Comparison of ENCODE assay signal across 31 cellular contexts in the genomic region with DNA sequence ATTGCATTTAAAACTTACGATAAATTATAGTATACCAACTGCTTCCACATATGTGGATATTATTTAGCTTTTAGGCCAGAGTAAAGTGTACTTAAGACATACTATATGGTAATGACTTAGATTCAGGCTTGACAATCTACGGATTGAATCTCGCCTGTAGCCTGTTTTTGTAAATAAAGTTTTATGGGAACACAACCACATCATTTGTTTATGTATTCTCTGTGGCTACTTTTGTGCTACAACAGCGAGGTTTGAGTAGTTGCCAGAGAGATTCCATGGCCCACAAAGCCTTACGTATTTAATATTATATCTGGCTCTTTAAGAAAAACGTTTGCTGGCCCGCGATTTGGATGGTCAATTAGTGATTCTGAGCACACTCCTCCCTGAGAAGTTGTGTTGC. TPM values are rescaled to one million over a fixed set of nuclear protein-coding genes. Genes with fewer than 3 reads are reported as not detected.
"Had no signal": no experiment of that assay in that cellular context is flagged by ENCODE, and none has a peak within 500 bp of the region (broad histone marks: within the 10 kb centered on the region; RNA-seq: fewer than 3 reads in every experiment).

No MANE protein-coding gene starts in this region.

- H3K4me3 ChIP-seq: ovary, psoas muscle, right lobe of liver, sigmoid colon, thoracic aorta, thyroid gland, tibial nerve, upper lobe of left lung, uterus had no signal

- H3K27ac ChIP-seq: neutrophil, ovary, parathyroid adenoma, psoas muscle, right lobe of liver, sigmoid colon, thoracic aorta, thyroid gland, tibial nerve, upper lobe of left lung, uterus had no signal

- H3K27me3 Mint-ChIP-seq: naive B cell; natural killer cell treated with Interleukin-12 subunit alpha and Interleukin-12 subunit beta and Interleukin-15 and Interleukin-18, amount 100 ng/mL, for 72 hours; progenitor cell of endocrine pancreas; stimulated activated memory B cell treated with anti-CD40 and anti-IgM and Interleukin-4, amounts not matched to agents 10 μg/mL and 1 μg/mL and 100 μg/mL, for 72 hours; stimulated activated naive CD8-positive, alpha-beta T cell treated with anti-CD3 and anti-CD28 coated beads, Interleukin-15, amount 100 ng/mL, for 72 hours had no signal

- H3K9me3 ChIP-seq: neutrophil, ovary, psoas muscle, right lobe of liver, sigmoid colon, thoracic aorta, thyroid gland, tibial nerve, upper lobe of left lung, uterus had no signal

- ATAC-seq: naive thymus-derived CD8-positive, alpha-beta T cell; natural killer cell treated with Interleukin-12 subunit alpha and Interleukin-12 subunit beta and Interleukin-15 and Interleukin-18, amount 100 ng/mL, for 72 hours; psoas muscle; right cardiac atrium; right lobe of liver; stimulated activated memory B cell treated with anti-CD40 and anti-IgM and Interleukin-4, amounts not matched to agents 10 μg/mL and 1 μg/mL and 100 μg/mL, for 72 hours; stimulated activated naive CD8-positive, alpha-beta T cell treated with anti-CD3 and anti-CD28 coated beads, Interleukin-15, amount 100 ng/mL, for 72 hours; stimulated activated naive CD8-positive, alpha-beta T cell treated with anti-CD3 and anti-CD28 coated beads, Interleukin-15, Interleukin-2, amounts not matched to agents 100 U/mL and 50 U/mL, for 24 hours had no signal

- H3K36me3 ChIP-seq: neutrophil, ovary, right lobe of liver, sigmoid colon, thoracic aorta, thyroid gland, tibial nerve, upper lobe of left lung, uterus had no signal

- H3K9me3 Mint-ChIP-seq: naive B cell; naive thymus-derived CD8-positive, alpha-beta T cell; natural killer cell treated with Interleukin-12 subunit alpha and Interleukin-12 subunit beta and Interleukin-15 and Interleukin-18, amount 100 ng/mL, for 72 hours; stimulated activated naive CD8-positive, alpha-beta T cell treated with anti-CD3 and anti-CD28 coated beads, Interleukin-15, amount 100 ng/mL, for 72 hours had no signal

- H3K4me1 Mint-ChIP-seq: naive B cell; naive thymus-derived CD8-positive, alpha-beta T cell; neural crest cell; stimulated activated memory B cell treated with anti-CD40 and anti-IgM and Interleukin-4, amounts not matched to agents 10 μg/mL and 1 μg/mL and 100 μg/mL, for 72 hours; stimulated activated naive CD8-positive, alpha-beta T cell treated with anti-CD3 and anti-CD28 coated beads, Interleukin-15, amount 100 ng/mL, for 72 hours had no signal

- H3K79me2 ChIP-seq: parathyroid adenoma had no signal

- H3K27ac Mint-ChIP-seq: naive B cell; naive thymus-derived CD8-positive, alpha-beta T cell; natural killer cell treated with Interleukin-12 subunit alpha and Interleukin-12 subunit beta and Interleukin-15 and Interleukin-18, amount 100 ng/mL, for 72 hours; nephron progenitor cell; progenitor cell of endocrine pancreas; stimulated activated memory B cell treated with anti-CD40 and anti-IgM and Interleukin-4, amounts not matched to agents 10 μg/mL and 1 μg/mL and 100 μg/mL, for 72 hours; stimulated activated naive CD8-positive, alpha-beta T cell treated with anti-CD3 and anti-CD28 coated beads, Interleukin-15, amount 100 ng/mL, for 72 hours had no signal

- H3K27me3 ChIP-seq: neutrophil, ovary, right lobe of liver, sigmoid colon, thyroid gland, tibial nerve, upper lobe of left lung, uterus had no signal

- H3K9ac ChIP-seq: parathyroid adenoma had no signal

- DNase-seq: naive B cell; naive thymus-derived CD8-positive, alpha-beta T cell; nephron progenitor cell; nucleus accumbens; ovary; posterior cingulate gyrus; psoas muscle; right cardiac atrium; right lobe of liver; sigmoid colon; small intestine; stimulated activated CD4-positive, alpha-beta T cell treated with anti-CD3 and anti-CD28 coated beads, Interleukin-15, amount 100 ng/mL, for 24 hours; stimulated activated CD4-positive, alpha-beta T cell treated with anti-CD3 and anti-CD28 coated beads, Interleukin-2, amount 100 ng/mL, for 24 hours; stimulated activated CD4-positive, alpha-beta T cell treated with anti-CD3 and anti-CD28 coated beads, Interleukin-2, amount 100 ng/mL, for 48 hours; stimulated activated CD4-positive, alpha-beta T cell treated with anti-CD3 and anti-CD28 coated beads, Interleukin-4, amount 100 ng/mL, for 24 hours; stimulated activated naive CD4-positive, alpha-beta T cell; stimulated activated naive CD8-positive, alpha-beta T cell treated with anti-CD3 and anti-CD28 coated beads, Interleukin-15, amount 100 ng/mL, for 72 hours; stimulated activated naive CD8-positive, alpha-beta T cell treated with anti-CD3 and anti-CD28 coated beads, Interleukin-15, Interleukin-2, amounts not matched to agents 100 U/mL and 50 U/mL, for 24 hours; substantia nigra; thyroid gland; trophoblast cell; uterus had no signal

- H3K36me3 Mint-ChIP-seq: naive B cell; naive thymus-derived CD8-positive, alpha-beta T cell; natural killer cell treated with Interleukin-12 subunit alpha and Interleukin-12 subunit beta and Interleukin-15 and Interleukin-18, amount 100 ng/mL, for 72 hours; stimulated activated memory B cell treated with anti-CD40 and anti-IgM and Interleukin-4, amounts not matched to agents 10 μg/mL and 1 μg/mL and 100 μg/mL, for 72 hours had no signal

- H2AFZ ChIP-seq: parathyroid adenoma had no signal

- H3K4me1 ChIP-seq: parathyroid adenoma, psoas muscle, right lobe of liver, thyroid gland, tibial nerve, upper lobe of left lung, uterus had no signal

- H3K4me3 Mint-ChIP-seq: naive B cell; naive thymus-derived CD8-positive, alpha-beta T cell; natural killer cell treated with Interleukin-12 subunit alpha and Interleukin-12 subunit beta and Interleukin-15 and Interleukin-18, amount 100 ng/mL, for 72 hours; nephron progenitor cell; neural crest cell; stimulated activated memory B cell treated with anti-CD40 and anti-IgM and Interleukin-4, amounts not matched to agents 10 μg/mL and 1 μg/mL and 100 μg/mL, for 72 hours; stimulated activated naive CD8-positive, alpha-beta T cell treated with anti-CD3 and anti-CD28 coated beads, Interleukin-15, amount 100 ng/mL, for 72 hours had no signal

RNA-seq across cellular contexts. Expression of gene HHIP, which starts 37.6 kb away (rescaled TPM):
- total RNA-seq: naive thymus-derived CD8-positive, alpha-beta T cell; natural killer cell treated with Interleukin-12 subunit alpha and Interleukin-12 subunit beta and Interleukin-15 and Interleukin-18, amount 100 ng/mL, for 72 hours had no signal
- polyA plus RNA-seq: naive thymus-derived CD8-positive, alpha-beta T cell had no signal
